In genomic region chrX:8075606-8076005, GRCh38 we compare ENCODE assay signal across 29 cellular contexts.
"Had no signal": no experiment of that assay in that cellular context is flagged by ENCODE, and none has a peak within 500 bp of the region (broad histone marks: within the 10 kb centered on the region; RNA-seq: fewer than 3 reads in every experiment).

No MANE protein-coding gene starts in this region.

- H3K4me3 Mint-ChIP-seq: naive thymus-derived CD4-positive, alpha-beta T cell; natural killer cell; nephron; stimulated activated memory B cell treated with anti-CD40 and anti-IgM and Interleukin-4, amounts not matched to agents 10 μg/mL and 1 μg/mL and 100 μg/mL, for 72 hours; stimulated activated naive CD8-positive, alpha-beta T cell treated with anti-CD3 and anti-CD28 coated beads, Interleukin-15, Interleukin-2, amounts not matched to agents 100 ng/mL and 50 ng/mL, for 24 hours had no signal

- H3K36me3 Mint-ChIP-seq: naive thymus-derived CD4-positive, alpha-beta T cell; natural killer cell; stimulated activated memory B cell treated with anti-CD40 and anti-IgM and Interleukin-4, amounts not matched to agents 10 μg/mL and 1 μg/mL and 100 μg/mL, for 72 hours had no signal

- H3K4me1 Mint-ChIP-seq: naive thymus-derived CD4-positive, alpha-beta T cell; stimulated activated memory B cell treated with anti-CD40 and anti-IgM and Interleukin-4, amounts not matched to agents 10 μg/mL and 1 μg/mL and 100 μg/mL, for 72 hours had no signal

- H3K27me3 ChIP-seq: neutrophil, right lobe of liver, sigmoid colon, stomach, thyroid gland, tibial nerve, upper lobe of left lung, vagina had no signal

- H3K4me3 ChIP-seq: psoas muscle, right lobe of liver, sigmoid colon, stomach, thoracic aorta, thyroid gland, tibial nerve, upper lobe of left lung, vagina had no signal

- FAIRE-seq: small intestine, urothelium cell line had no signal

- H3K27me3 Mint-ChIP-seq: naive thymus-derived CD4-positive, alpha-beta T cell; progenitor cell of endocrine pancreas; stimulated activated memory B cell treated with anti-CD40 and anti-IgM and Interleukin-4, amounts not matched to agents 10 μg/mL and 1 μg/mL and 100 μg/mL, for 72 hours; stimulated activated naive CD8-positive, alpha-beta T cell treated with anti-CD3 and anti-CD28 coated beads, Interleukin-15, Interleukin-2, amounts not matched to agents 100 ng/mL and 50 ng/mL, for 24 hours had no signal

- DNase-seq: naive thymus-derived CD4-positive, alpha-beta T cell; natural killer cell; nucleus accumbens; posterior cingulate gyrus; psoas muscle; right cardiac atrium; right lobe of liver; sigmoid colon; small intestine; stimulated activated CD4-positive, alpha-beta T cell treated with anti-CD3 and anti-CD28 coated beads, Interleukin-15, amount 100 ng/mL, for 24 hours; stimulated activated CD4-positive, alpha-beta T cell treated with anti-CD3 and anti-CD28 coated beads, Interleukin-2, amount 100 ng/mL, for 24 hours; stimulated activated CD4-positive, alpha-beta T cell treated with anti-CD3 and anti-CD28 coated beads, Interleukin-2, amount 100 ng/mL, for 48 hours; stimulated activated CD4-positive, alpha-beta T cell treated with anti-CD3 and anti-CD28 coated beads, Interleukin-4, amount 100 ng/mL, for 4 hours; stimulated activated CD8-positive, alpha-beta memory T cell treated with anti-CD3 and anti-CD28 coated beads, Interleukin-4, amount 100 ng/mL, for 48 hours; stimulated activated naive CD4-positive, alpha-beta T cell treated with Interleukin-2 at 50 U/mL for 16 hours; stomach; thyroid gland; trophoblast cell; upper lobe of left lung had no signal

- H3K27ac ChIP-seq: neutrophil, parathyroid adenoma, psoas muscle, right lobe of liver, sigmoid colon, stomach, thoracic aorta, thyroid gland, tibial nerve, upper lobe of left lung, vagina had no signal

- H3K9me3 ChIP-seq: neutrophil, psoas muscle, right lobe of liver, sigmoid colon, stomach, thoracic aorta, thyroid gland, tibial nerve, upper lobe of left lung, vagina had no signal

- H3K36me3 ChIP-seq: neutrophil, right lobe of liver, sigmoid colon, stomach, thoracic aorta, thyroid gland, tibial nerve, upper lobe of left lung, vagina had no signal

- H3K9me3 Mint-ChIP-seq: nephron; stimulated activated memory B cell treated with anti-CD40 and anti-IgM and Interleukin-4, amounts not matched to agents 10 μg/mL and 1 μg/mL and 100 μg/mL, for 72 hours; stimulated activated naive CD8-positive, alpha-beta T cell treated with anti-CD3 and anti-CD28 coated beads, Interleukin-15, Interleukin-2, amounts not matched to agents 100 ng/mL and 50 ng/mL, for 24 hours had no signal

- H3K4me1 ChIP-seq: parathyroid adenoma, psoas muscle, right lobe of liver, sigmoid colon, stomach, thyroid gland, tibial nerve, upper lobe of left lung, vagina had no signal

- ATAC-seq: naive thymus-derived CD4-positive, alpha-beta T cell; natural killer cell; psoas muscle; right cardiac atrium; right lobe of liver; stimulated activated memory B cell treated with anti-CD40 and anti-IgM and Interleukin-4, amounts not matched to agents 10 μg/mL and 1 μg/mL and 100 μg/mL, for 72 hours had no signal

- H3K27ac Mint-ChIP-seq: naive thymus-derived CD4-positive, alpha-beta T cell; natural killer cell; nephron; progenitor cell of endocrine pancreas; stimulated activated memory B cell treated with anti-CD40 and anti-IgM and Interleukin-4, amounts not matched to agents 10 μg/mL and 1 μg/mL and 100 μg/mL, for 72 hours; stimulated activated naive CD8-positive, alpha-beta T cell treated with anti-CD3 and anti-CD28 coated beads, Interleukin-15, Interleukin-2, amounts not matched to agents 100 ng/mL and 50 ng/mL, for 24 hours had no signal
